Comparison of ENCODE assay signal across 1 cellular context in the genomic region with DNA sequence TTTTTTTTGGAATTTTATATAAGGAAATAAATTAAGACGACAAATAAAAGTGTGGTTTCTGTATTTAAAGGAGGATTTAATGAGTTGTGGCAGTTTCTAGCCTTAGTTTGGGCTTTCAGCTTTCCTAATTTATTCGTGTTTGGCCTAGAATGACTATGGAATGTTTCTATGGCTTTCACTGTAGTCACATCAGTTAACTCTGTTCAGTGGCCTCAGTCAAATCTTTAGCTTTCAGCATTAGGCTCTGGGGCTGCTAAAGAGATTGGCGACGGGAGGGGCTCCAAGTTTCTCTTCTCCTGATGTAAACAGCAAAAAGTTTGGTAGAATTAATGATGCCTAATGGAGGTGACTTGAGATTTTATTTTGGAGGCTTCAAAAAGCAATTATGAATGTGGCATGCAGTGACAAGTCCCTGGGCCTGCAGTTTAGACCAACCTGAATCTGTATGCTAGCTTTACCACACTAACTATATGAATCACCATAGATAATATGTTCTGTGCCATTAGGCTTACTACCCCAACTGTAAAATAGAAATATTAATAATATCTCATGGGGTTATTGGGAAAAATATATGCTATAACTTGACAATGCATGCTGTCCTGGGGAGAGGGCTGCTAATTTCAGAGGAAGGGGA.
TF ChIP-seq lines count a peak whose summit lies in the region.

No MANE protein-coding gene starts in this region.

TF ChIP-seq in GM23338, 12 proteins besides CTCF, POLR2A, EP300 and RAD21 (continued from another document):
- 0 out of 2 replicates have a peak, but pooled peaks have one; percentile 0 for TF ChIP-seq NANOG (IDR thresholded peaks at IDR 0.05; ENCODE audit: borderline replicate concordance)
